Comparison of ENCODE assay signal across 16 cellular contexts in the genomic region with DNA sequence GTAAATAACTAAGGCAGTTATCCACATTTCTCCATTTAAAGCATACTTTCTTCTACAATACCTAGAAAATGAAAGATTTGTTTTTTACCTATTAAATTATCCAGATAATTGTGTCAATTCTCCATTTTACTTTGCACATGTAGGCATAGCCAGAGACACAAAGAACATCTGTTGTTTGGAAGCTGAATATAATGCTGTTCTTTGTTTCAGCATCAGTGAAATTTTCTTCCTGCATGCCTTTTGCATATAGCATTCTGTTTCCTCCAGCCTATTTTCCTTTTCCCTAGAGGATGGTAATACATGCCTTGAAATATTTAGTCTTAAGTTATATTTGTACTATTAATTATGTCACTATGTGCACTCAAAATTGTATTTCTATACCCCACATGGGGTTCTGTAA.
DNase-seq lines count a peak whose midpoint lies in the region; ATAC-seq and TF ChIP-seq lines count a peak whose summit lies in the region.
"Had no signal": no experiment of that assay in that cellular context is flagged by ENCODE, and none has a peak within 500 bp of the region (broad histone marks: within the 10 kb centered on the region; RNA-seq: fewer than 3 reads in every experiment).

No MANE protein-coding gene starts in this region.

- no peak for ATAC-seq in heart right ventricle
- ATAC-seq: GM23338 had no signal

- H3K36me3 Mint-ChIP-seq in neural crest cell (ENCODE audit: low read depth) (no peaks in the 10 kb centered on the region), endothelial cell (ENCODE audit: low read depth, unreplicated experiment) (no peaks in the 10 kb centered on the region)
- H3K36me3 Mint-ChIP-seq: CD8-positive, alpha-beta memory T cell had no signal

- H3K4me1 Mint-ChIP-seq in neural crest cell (peaks cover 21% of the 10 kb centered on the region), endothelial cell (ENCODE audit: unreplicated experiment) (no peaks in the 10 kb centered on the region)
- H3K4me1 Mint-ChIP-seq: B cell; CD8-positive, alpha-beta memory T cell; GM23338 had no signal

- H3K9me3 Mint-ChIP-seq in neural crest cell = peaks cover 2% of the 10 kb centered on the region
- peaks cover 12% of the 10 kb centered on the region for H3K9me3 Mint-ChIP-seq in endothelial cell (ENCODE audit: unreplicated experiment)

- H3K4me3 Mint-ChIP-seq in neural crest cell (no peak overlapping the region), endothelial cell (ENCODE audit: unreplicated experiment) (no peak overlapping the region)
- H3K4me3 Mint-ChIP-seq: B cell; CD8-positive, alpha-beta memory T cell; GM23338 had no signal

- no peaks in the 10 kb centered on the region for H3K4me1 ChIP-seq in heart right ventricle
- H3K4me1 ChIP-seq: BLaER1 treated with 17β-estradiol and CSF1 and Interleukin-3, amounts not matched to agents 10 nM and 100 nM; Caco-2 had no signal

- TF ChIP-seq CTCF in neural crest cell (conservative IDR thresholded peaks at IDR 0.05) (no peak), endothelial cell (IDR thresholded peaks at IDR 0.05; ENCODE audit: unreplicated experiment) (no peak), heart right ventricle (IDR thresholded peaks at IDR 0.05) (no peak)

- intact Hi-C loops in heart right ventricle (cut with DNase I) = no loop called here

- no peaks in the 10 kb centered on the region for H3K36me3 ChIP-seq in heart right ventricle
- H3K36me3 ChIP-seq: BLaER1 treated with 17β-estradiol and CSF1 and Interleukin-3, amounts not matched to agents 10 nM and 100 nM had no signal

- H3K4me3 ChIP-seq in heart right ventricle = no peak overlapping the region
- H3K4me3 ChIP-seq: BLaER1 treated with 17β-estradiol and CSF1 and Interleukin-3, amounts not matched to agents 10 nM and 100 nM; GM23338 had no signal

- H3K27ac ChIP-seq in heart right ventricle = no peak overlapping the region
- H3K27ac ChIP-seq: BLaER1 treated with 17β-estradiol and CSF1 and Interleukin-3, amounts not matched to agents 10 nM and 100 nM; HL-60 had no signal

- DNase-seq in HT1080 (ENCODE audit: low read depth) (peak; percentile 4), NCI-H526 treated with DMSO at 0.1 percent for 48 hours (lab: John Stamatoyannopoulos, UW) (peak; percentile 12), foreskin melanocyte (peak; percentile 60), neural crest cell (ENCODE audit: low read depth, low spot score) (no peak), NCI-H2196 (lab: John Stamatoyannopoulos, UW; ENCODE audit: unreplicated experiment) (no peak), hippocampal formation (lab: John Stamatoyannopoulos, UW) (no peak), endothelial cell (ENCODE audit: low spot score) (no peak), heart right ventricle (no peak)
- DNase-seq: Caco-2; CD8-positive, alpha-beta memory T cell; HCEC 1CT; IMR-90 had no signal

- H3K27me3 Mint-ChIP-seq in neural crest cell (ENCODE audit: low read depth) (no peaks in the 10 kb centered on the region), endothelial cell (ENCODE audit: unreplicated experiment) (peaks cover 3% of the 10 kb centered on the region)
- H3K27me3 Mint-ChIP-seq: B cell; CD8-positive, alpha-beta memory T cell had no signal

- H3K27ac Mint-ChIP-seq in neural crest cell (ENCODE audit: unreplicated experiment) (peak overlapping the region; percentile 72), endothelial cell (ENCODE audit: unreplicated experiment) (no peak overlapping the region)
- H3K27ac Mint-ChIP-seq: B cell; CD8-positive, alpha-beta memory T cell; GM23338 had no signal

- H3K9me3 ChIP-seq in heart right ventricle = peaks cover 0 to 4% (median 0%) of the 10 kb centered on the region in 11 donors
- H3K9me3 ChIP-seq: BLaER1 treated with 17β-estradiol and CSF1 and Interleukin-3, amounts not matched to agents 10 nM and 100 nM; Caco-2 had no signal

- H3K27me3 ChIP-seq in heart right ventricle = no peaks in the 10 kb centered on the region
- H3K27me3 ChIP-seq: BLaER1 treated with 17β-estradiol and CSF1 and Interleukin-3, amounts not matched to agents 10 nM and 100 nM had no signal

Comparison
In these comparisons a context has a peak if more than half of its experiments do, and no peak if none do; other contexts are left out.
1. DNase-seq: peak in HT1080 (single experiment), NCI-H526 treated with DMSO at 0.1 percent for 48 hours (single experiment) and foreskin melanocyte (single experiment); none in neural crest cell (single experiment), NCI-H2196 (single experiment), hippocampal formation (0 of 2), endothelial cell (single experiment) and heart right ventricle (0 of 2).